ENCODE assay signal across 13 cellular contexts in genomic region chr7:103338864-103339263, GRCh38. TPM values are rescaled to one million over a fixed set of nuclear protein-coding genes. Genes with fewer than 3 reads are reported as not detected.
DNase-seq lines count a peak whose midpoint lies in the region; ATAC-seq and TF ChIP-seq lines count a peak whose summit lies in the region.
"Had no signal": no experiment of that assay in that cellular context is flagged by ENCODE, and none has a peak within 500 bp of the region (broad histone marks: within the 10 kb centered on the region; RNA-seq: fewer than 3 reads in every experiment).

No MANE protein-coding gene starts in this region.

- DNase-seq in activated CD4-positive, alpha-beta T cell treated with anti-CD3 and anti-CD28 coated beads for 36 hours = no peak
- DNase-seq in activated CD4-positive, alpha-beta T cell treated with anti-CD3 and anti-CD28 coated beads, Interleukin-2, amount 10 ng/mL, durations not matched to agents 7 days and 5 days = no peak
- DNase-seq in activated naive CD8-positive, alpha-beta T cell treated with anti-CD3 and anti-CD28 coated beads, Interleukin-2, amount 50 U/mL, for 24 hours = no peak
- no peak for DNase-seq in activated naive CD8-positive, alpha-beta T cell treated with anti-CD3 and anti-CD28 coated beads for 36 hours
- DNase-seq in endothelial cell (ENCODE audit: low spot score) (no peak), activated gamma-delta T cell treated with Interleukin-2 at 50 U/mL for 16 hours (no peak)
- DNase-seq: Calu3, DMS 273 treated with DMSO at 0.1 percent for 48 hours, IMR-90 had no signal

- peaks cover 50% of the 10 kb centered on the region for H3K36me3 Mint-ChIP-seq in activated CD4-positive, alpha-beta T cell treated with anti-CD3 and anti-CD28 coated beads for 36 hours (ENCODE audit: low read depth)
- peaks cover 51% of the 10 kb centered on the region for H3K36me3 Mint-ChIP-seq in activated CD4-positive, alpha-beta T cell treated with anti-CD3 and anti-CD28 coated beads, Interleukin-2, amount 10 ng/mL, durations not matched to agents 7 days and 5 days (ENCODE audit: low read depth)
- peaks cover 57% of the 10 kb centered on the region for H3K36me3 Mint-ChIP-seq in activated naive CD8-positive, alpha-beta T cell treated with anti-CD3 and anti-CD28 coated beads, Interleukin-2, amount 50 U/mL, for 24 hours (ENCODE audit: low read depth)
- H3K36me3 Mint-ChIP-seq in activated naive CD8-positive, alpha-beta T cell treated with anti-CD3 and anti-CD28 coated beads for 36 hours = peaks cover 49% of the 10 kb centered on the region
- peaks cover 47% of the 10 kb centered on the region for H3K36me3 Mint-ChIP-seq in endothelial cell (ENCODE audit: low read depth, unreplicated experiment)

- no peaks in the 10 kb centered on the region for H3K27me3 Mint-ChIP-seq in activated CD4-positive, alpha-beta T cell treated with anti-CD3 and anti-CD28 coated beads for 36 hours
- no peaks in the 10 kb centered on the region for H3K27me3 Mint-ChIP-seq in activated CD4-positive, alpha-beta T cell treated with anti-CD3 and anti-CD28 coated beads, Interleukin-2, amount 10 ng/mL, durations not matched to agents 7 days and 5 days
- H3K27me3 Mint-ChIP-seq in activated naive CD8-positive, alpha-beta T cell treated with anti-CD3 and anti-CD28 coated beads, Interleukin-2, amount 50 U/mL, for 24 hours = no peaks in the 10 kb centered on the region
- H3K27me3 Mint-ChIP-seq in activated naive CD8-positive, alpha-beta T cell treated with anti-CD3 and anti-CD28 coated beads for 36 hours = no peaks in the 10 kb centered on the region
- H3K27me3 Mint-ChIP-seq in endothelial cell (ENCODE audit: unreplicated experiment) = peaks cover under 1% of the 10 kb centered on the region

- no peak for TF ChIP-seq CTCF in endothelial cell (IDR thresholded peaks at IDR 0.05; ENCODE audit: unreplicated experiment)

- no peak overlapping the region for H3K4me3 Mint-ChIP-seq in activated CD4-positive, alpha-beta T cell treated with anti-CD3 and anti-CD28 coated beads for 36 hours
- no peak overlapping the region for H3K4me3 Mint-ChIP-seq in activated CD4-positive, alpha-beta T cell treated with anti-CD3 and anti-CD28 coated beads, Interleukin-2, amount 10 ng/mL, durations not matched to agents 7 days and 5 days
- no peak overlapping the region for H3K4me3 Mint-ChIP-seq in activated naive CD8-positive, alpha-beta T cell treated with anti-CD3 and anti-CD28 coated beads, Interleukin-2, amount 50 U/mL, for 24 hours
- H3K4me3 Mint-ChIP-seq in activated naive CD8-positive, alpha-beta T cell treated with anti-CD3 and anti-CD28 coated beads for 36 hours = no peak overlapping the region
- H3K4me3 Mint-ChIP-seq in endothelial cell (ENCODE audit: unreplicated experiment) = peak overlapping the region; percentile 10
- H3K4me3 Mint-ChIP-seq: CD14-positive monocyte had no signal

- peak overlapping the region; percentile 58 for H3K27ac Mint-ChIP-seq in activated CD4-positive, alpha-beta T cell treated with anti-CD3 and anti-CD28 coated beads for 36 hours
- H3K27ac Mint-ChIP-seq in activated CD4-positive, alpha-beta T cell treated with anti-CD3 and anti-CD28 coated beads, Interleukin-2, amount 10 ng/mL, durations not matched to agents 7 days and 5 days = no peak overlapping the region
- H3K27ac Mint-ChIP-seq in activated naive CD8-positive, alpha-beta T cell treated with anti-CD3 and anti-CD28 coated beads, Interleukin-2, amount 50 U/mL, for 24 hours = peak overlapping the region; percentile 14
- no peak overlapping the region for H3K27ac Mint-ChIP-seq in activated naive CD8-positive, alpha-beta T cell treated with anti-CD3 and anti-CD28 coated beads for 36 hours
- no peak overlapping the region for H3K27ac Mint-ChIP-seq in endothelial cell (ENCODE audit: unreplicated experiment)

- intact Hi-C loops in activated CD4-positive, alpha-beta T cell treated with anti-CD3 and anti-CD28 coated beads for 36 hours (cut with DNase I, micrococcal nuclease) = no loop called here

- CTCF ChIA-PET in activated CD4-positive, alpha-beta T cell treated with anti-CD3 and anti-CD28 coated beads for 36 hours (lab: Charles Lee) = interaction anchor here (0.6 to 1.6 kb wide), 3 partner anchors 15 to 24 kb away, joined by 3 to 4 read pairs (median 3); no protein-coding TSS in a partner anchor
- CTCF ChIA-PET in activated CD4-positive, alpha-beta T cell treated with anti-CD3 and anti-CD28 coated beads, Interleukin-2, amount 10 ng/mL, durations not matched to agents 7 days and 5 days (lab: Charles Lee) = interaction anchor here (1.2 kb wide), 1 partner anchor 9 kb away, joined by 4 read pairs; the partner anchor contains the start of gene PSMC2

- no peaks in the 10 kb centered on the region for H3K9me3 Mint-ChIP-seq in activated CD4-positive, alpha-beta T cell treated with anti-CD3 and anti-CD28 coated beads for 36 hours (ENCODE audit: low read depth)
- no peaks in the 10 kb centered on the region for H3K9me3 Mint-ChIP-seq in activated CD4-positive, alpha-beta T cell treated with anti-CD3 and anti-CD28 coated beads, Interleukin-2, amount 10 ng/mL, durations not matched to agents 7 days and 5 days
- H3K9me3 Mint-ChIP-seq in activated naive CD8-positive, alpha-beta T cell treated with anti-CD3 and anti-CD28 coated beads, Interleukin-2, amount 50 U/mL, for 24 hours = no peaks in the 10 kb centered on the region
- H3K9me3 Mint-ChIP-seq in activated naive CD8-positive, alpha-beta T cell treated with anti-CD3 and anti-CD28 coated beads for 36 hours = no peaks in the 10 kb centered on the region
- H3K9me3 Mint-ChIP-seq in endothelial cell (ENCODE audit: unreplicated experiment) = no peaks in the 10 kb centered on the region
- H3K9me3 Mint-ChIP-seq: CD14-positive monocyte had no signal

- POLR2A ChIA-PET in activated CD4-positive, alpha-beta T cell treated with anti-CD3 and anti-CD28 coated beads for 36 hours (lab: Charles Lee) = interaction anchor here (0.6 to 0.8 kb wide), 2 partner anchors 9 to 193 kb away, joined by 3 to 4 read pairs; no protein-coding TSS in a partner anchor
- POLR2A ChIA-PET in activated CD4-positive, alpha-beta T cell treated with anti-CD3 and anti-CD28 coated beads, Interleukin-2, amount 10 ng/mL, durations not matched to agents 7 days and 5 days (lab: Charles Lee) = no interaction called here

- no peak for ATAC-seq in activated CD4-positive, alpha-beta T cell treated with anti-CD3 and anti-CD28 coated beads for 36 hours
- no peak for ATAC-seq in activated naive CD8-positive, alpha-beta T cell treated with anti-CD3 and anti-CD28 coated beads, Interleukin-2, amount 50 U/mL, for 24 hours
- ATAC-seq in HG03108 (IDR thresholded peaks at IDR 0.05; ENCODE audit: unreplicated experiment) (no peak), HG03280 (IDR thresholded peaks at IDR 0.05; ENCODE audit: unreplicated experiment) (no peak)
- ATAC-seq: HCT116 had no signal

- H3K4me1 Mint-ChIP-seq in activated CD4-positive, alpha-beta T cell treated with anti-CD3 and anti-CD28 coated beads for 36 hours = peaks cover 38% of the 10 kb centered on the region
- H3K4me1 Mint-ChIP-seq in activated CD4-positive, alpha-beta T cell treated with anti-CD3 and anti-CD28 coated beads, Interleukin-2, amount 10 ng/mL, durations not matched to agents 7 days and 5 days = peaks cover 26% of the 10 kb centered on the region
- H3K4me1 Mint-ChIP-seq in activated naive CD8-positive, alpha-beta T cell treated with anti-CD3 and anti-CD28 coated beads, Interleukin-2, amount 50 U/mL, for 24 hours = peaks cover 35% of the 10 kb centered on the region
- H3K4me1 Mint-ChIP-seq in activated naive CD8-positive, alpha-beta T cell treated with anti-CD3 and anti-CD28 coated beads for 36 hours = peaks cover 25% of the 10 kb centered on the region
- peaks cover 27% of the 10 kb centered on the region for H3K4me1 Mint-ChIP-seq in endothelial cell (ENCODE audit: unreplicated experiment)

RNA-seq across cellular contexts. Expression of gene DNAJC2, which starts 5.7 kb away (rescaled TPM):
- total RNA-seq in activated CD4-positive, alpha-beta T cell treated with anti-CD3 and anti-CD28 coated beads for 36 hours = 10 to 100 TPM; 50.0 to 56.2 TPM
- 10 to 100 TPM; 31.4 to 32.1 TPM for total RNA-seq in activated CD4-positive, alpha-beta T cell treated with anti-CD3 and anti-CD28 coated beads, Interleukin-2, amount 10 ng/mL, durations not matched to agents 7 days and 5 days
- 10 to 100 TPM; 61.5 to 66.8 TPM for total RNA-seq in activated naive CD8-positive, alpha-beta T cell treated with anti-CD3 and anti-CD28 coated beads for 36 hours
- 35.8 TPM for total RNA-seq in endothelial cell (ENCODE audit: unreplicated experiment)

RNA-seq across cellular contexts. Expression of gene PSMC2, which starts 8.6 kb away (rescaled TPM):
- total RNA-seq in activated CD4-positive, alpha-beta T cell treated with anti-CD3 and anti-CD28 coated beads for 36 hours = 100 to 1,000 TPM; 145 to 161 TPM
- total RNA-seq in activated CD4-positive, alpha-beta T cell treated with anti-CD3 and anti-CD28 coated beads, Interleukin-2, amount 10 ng/mL, durations not matched to agents 7 days and 5 days = 100 to 1,000 TPM; 139 to 143 TPM
- total RNA-seq in activated naive CD8-positive, alpha-beta T cell treated with anti-CD3 and anti-CD28 coated beads for 36 hours = 100 to 1,000 TPM; 168 to 170 TPM
- total RNA-seq in endothelial cell (ENCODE audit: unreplicated experiment) = 80.5 TPM

RNA-seq across cellular contexts. Expression of gene PMPCB, which starts 41.6 kb away (rescaled TPM):
- total RNA-seq in activated CD4-positive, alpha-beta T cell treated with anti-CD3 and anti-CD28 coated beads for 36 hours = 10 to 100 TPM; 70.7 to 86.9 TPM
- total RNA-seq in activated CD4-positive, alpha-beta T cell treated with anti-CD3 and anti-CD28 coated beads, Interleukin-2, amount 10 ng/mL, durations not matched to agents 7 days and 5 days = 10 to 100 TPM; 59.5 to 60.7 TPM
- total RNA-seq in activated naive CD8-positive, alpha-beta T cell treated with anti-CD3 and anti-CD28 coated beads for 36 hours = 10 to 100 TPM; 90.3 to 91.9 TPM
- total RNA-seq in endothelial cell (ENCODE audit: unreplicated experiment) = 101 TPM

Comparison
In these comparisons a context has a peak if more than half of its experiments do, and no peak if none do; other contexts are left out.
1. H3K27ac Mint-ChIP-seq: peak in activated CD4-positive, alpha-beta T cell treated with anti-CD3 and anti-CD28 coated beads for 36 hours (single experiment) and activated naive CD8-positive, alpha-beta T cell treated with anti-CD3 and anti-CD28 coated beads, Interleukin-2, amount 50 U/mL, for 24 hours (single experiment); none in activated CD4-positive, alpha-beta T cell treated with anti-CD3 and anti-CD28 coated beads, Interleukin-2, amount 10 ng/mL, durations not matched to agents 7 days and 5 days (single experiment), activated naive CD8-positive, alpha-beta T cell treated with anti-CD3 and anti-CD28 coated beads for 36 hours (single experiment) and endothelial cell (single experiment).